Comparison of ENCODE assay signal across 20 cellular contexts in genomic region chr5:92337772-92338234, GRCh38.
A peak's percentile ranks its signal among the peaks of the same experiment; 100 is the strongest.
DNase-seq lines count a peak whose midpoint lies in the region; ATAC-seq lines count a peak whose summit lies in the region.
"Had no signal": no experiment of that assay in that cellular context is flagged by ENCODE, and none has a peak within 500 bp of the region (broad histone marks: within the 10 kb centered on the region; RNA-seq: fewer than 3 reads in every experiment).

No MANE protein-coding gene starts in this region.

- H3F3A ChIP-seq in GM23248 (ENCODE audit: insufficient read depth) = peaks cover 18% of the 10 kb centered on the region; the same call in 1 of the 2 replicates

- no peaks in the 10 kb centered on the region for H3K79me2 ChIP-seq in GM23248 (ENCODE audit: insufficient read depth)

- no peak overlapping the region for H3K9ac ChIP-seq in GM23248
- no peak overlapping the region for H3K9ac ChIP-seq in adipocyte (ENCODE audit: low read length)

- H3K9me3 ChIP-seq in GM23248 (ENCODE audit: low read depth) (peaks cover 3% of the 10 kb centered on the region), adipocyte (ENCODE audit: control insufficient read depth, low read length) (no peaks in the 10 kb centered on the region)
- H3K9me3 ChIP-seq: esophagus muscularis mucosa, mucosa of descending colon had no signal

- H3K27ac ChIP-seq in GM23248 = peak overlapping the region; percentile 54
- H3K27ac ChIP-seq: dorsolateral prefrontal cortex, esophagus muscularis mucosa, RWPE1 had no signal

- 8 to 9% methylated on average over 2 of the region's 2 CpGs for WGBS in GM23248 (ENCODE audit: low coverage in 1 of 2, low lambda C conversion rate in 2 of 2, missing lambda C conversion rate in 2 of 2), 2 experiments

- H3K27me3 ChIP-seq in GM23248 (replicated peaks; ENCODE audit: insufficient read depth) (no peaks in the 10 kb centered on the region), adipocyte (replicated peaks; ENCODE audit: control insufficient read depth, insufficient read depth, low read length) (no peaks in the 10 kb centered on the region)
- H3K27me3 ChIP-seq: dorsolateral prefrontal cortex, esophagus muscularis mucosa had no signal

- H4K20me1 ChIP-seq in GM23248 (ENCODE audit: insufficient read depth) = no peaks in the 10 kb centered on the region

- DNase-seq in GM23248 (peak; percentile 74), adipocyte (ENCODE audit: low read depth) (peak; percentile 37), fibroblast of the conjunctiva (ENCODE audit: low read depth) (peak; percentile 3), skeletal muscle cell (ENCODE audit: low read depth) (peak; percentile 41), NCI-H1417 treated with DMSO at 0.1 percent for 48 hours (lab: John Stamatoyannopoulos, UW) (no peak), NCI-H748 (lab: John Stamatoyannopoulos, UW; ENCODE audit: unreplicated experiment) (no peak)
- DNase-seq: amygdala; CD4-positive, CD25-positive, alpha-beta regulatory T cell; DND-41; dorsolateral prefrontal cortex; left cardiac atrium; mucosa of descending colon; NCI-H1092 treated with DMSO at 0.1 percent for 48 hours; NCI-H2171; nucleus accumbens; small intestine had no signal

- in situ Hi-C loops in GM23248 (cut with MboI) = no loop called here

- no peaks in the 10 kb centered on the region; the same call in 1 of the 2 replicates for H3K9me2 ChIP-seq in GM23248 (ENCODE audit: insufficient read depth)

- no peak overlapping the region for H3K4me3 ChIP-seq in GM23248
- H3K4me3 ChIP-seq in adipocyte (ENCODE audit: low read length) = no peak overlapping the region
- H3K4me3 ChIP-seq in skeletal muscle cell (ENCODE audit: low read depth, low read length) = no peak overlapping the region
- H3K4me3 ChIP-seq: dorsolateral prefrontal cortex, esophagus muscularis mucosa, mucosa of descending colon had no signal

- H3K4me2 ChIP-seq in GM23248 (ENCODE audit: unreplicated experiment) = peak overlapping the region; percentile 31

- H2AFZ ChIP-seq in GM23248 = no peak overlapping the region

- ATAC-seq in HG03354 (IDR thresholded peaks at IDR 0.05; ENCODE audit: poor library complexity, severe bottlenecking, unreplicated experiment) = no peak
- ATAC-seq: activated T-helper 17 cell treated with anti-CD3 and anti-CD28 coated beads, Interleukin-2, amount 50 U/mL, for 72 hours; mucosa of descending colon had no signal

- H3K36me3 ChIP-seq in GM23248 (ENCODE audit: low read depth) (no peaks in the 10 kb centered on the region), adipocyte (ENCODE audit: control insufficient read depth, insufficient read depth, low read length, severe bottlenecking) (no peaks in the 10 kb centered on the region)
- H3K36me3 ChIP-seq: esophagus muscularis mucosa had no signal

- H3K4me1 ChIP-seq in GM23248 (ENCODE audit: insufficient read depth) = peaks cover 37% of the 10 kb centered on the region
- H3K4me1 ChIP-seq in adipocyte (ENCODE audit: control insufficient read depth, insufficient read depth, low read length) = peaks cover 24% of the 10 kb centered on the region
- H3K4me1 ChIP-seq: esophagus muscularis mucosa had no signal

Comparison
In these comparisons a context has a peak if more than half of its experiments do, and no peak if none do; other contexts are left out.
1. DNase-seq: peak in GM23248 (single experiment), adipocyte (single experiment), fibroblast of the conjunctiva (single experiment) and skeletal muscle cell (single experiment); none in NCI-H1417 treated with DMSO at 0.1 percent for 48 hours (single experiment) and NCI-H748 (single experiment).